In the genomic region with DNA sequence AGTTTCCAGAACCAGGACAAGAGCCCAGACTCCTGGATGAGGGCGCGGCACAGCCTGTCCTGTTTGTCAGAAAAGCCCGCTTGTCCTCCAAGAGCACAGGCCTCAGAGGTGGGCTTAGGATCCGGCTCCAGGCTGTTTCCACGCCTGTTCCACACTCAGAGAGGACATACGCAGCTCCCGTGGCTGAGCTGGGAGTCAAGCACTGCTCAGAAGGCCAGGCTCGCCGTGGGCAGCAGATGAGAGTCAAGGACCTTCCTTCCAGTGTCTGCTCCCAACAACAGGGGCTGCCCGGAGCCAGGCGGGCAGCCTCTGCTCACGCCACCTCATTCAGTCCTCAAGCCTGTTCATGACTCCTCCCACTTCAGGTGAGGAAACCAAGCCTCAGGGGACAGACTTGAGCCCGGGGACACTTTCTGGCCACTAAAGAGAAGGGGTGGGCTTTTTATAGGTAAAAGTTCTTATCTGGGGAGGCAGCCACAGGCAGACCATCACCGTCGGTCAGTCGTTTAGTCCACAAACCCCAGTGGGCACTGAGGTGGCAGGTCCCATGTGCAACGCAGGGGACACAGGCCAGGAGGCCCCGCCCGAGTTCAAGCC, we compare ENCODE assay signal across 1 cellular context.
TF ChIP-seq lines count a peak whose summit lies in the region.

No MANE protein-coding gene starts in this region.

TF ChIP-seq in HEK293T, 16 proteins besides CTCF, POLR2A, EP300 and RAD21:
- TF ChIP-seq TARDBP (IDR thresholded peaks at IDR 0.05): no peak
- no peak for TF ChIP-seq SP1 (IDR thresholded peaks at IDR 0.05)
- no peak for TF ChIP-seq L3MBTL2 (conservative IDR thresholded peaks at IDR 0.05)
- no peak for TF ChIP-seq ZNF384 (IDR thresholded peaks at IDR 0.05)
- TF ChIP-seq SUZ12 (IDR thresholded peaks at IDR 0.05): no peak
- TF ChIP-seq CTBP1 (IDR thresholded peaks at IDR 0.05; ENCODE audit: borderline replicate concordance): no peak
- no peak for TF ChIP-seq FOXM1 (IDR thresholded peaks at IDR 0.05; ENCODE audit: borderline replicate concordance)
TF ChIP-seq in HEK293T: peak in this region for 0.
